ENCODE assay signal across 15 cellular contexts in genomic region chr17:82659886-82660285, GRCh38. TPM values are rescaled to one million over a fixed set of nuclear protein-coding genes. Genes with fewer than 3 reads are reported as not detected.
DNase-seq lines count a peak whose midpoint lies in the region; ATAC-seq, FAIRE-seq and TF ChIP-seq lines count a peak whose summit lies in the region.
"Had no signal": no experiment of that assay in that cellular context is flagged by ENCODE, and none has a peak within 500 bp of the region (broad histone marks: within the 10 kb centered on the region; RNA-seq: fewer than 3 reads in every experiment).

No MANE protein-coding gene starts in this region.

- H3K27ac ChIP-seq in K562 (ENCODE audit: extremely low read depth, low read depth, low read length) = no peak overlapping the region
- H3K27ac ChIP-seq in HepG2 (ENCODE audit: extremely low read length, insufficient read depth, low read length) = no peak overlapping the region
- no peak overlapping the region for H3K27ac ChIP-seq in tibial nerve
- H3K27ac ChIP-seq: BLaER1, HL-60 had no signal

- H3K79me2 ChIP-seq in K562 (ENCODE audit: control insufficient read depth, insufficient read depth, low read length) (no peaks in the 10 kb centered on the region), HepG2 (ENCODE audit: insufficient read depth, low read length) (no peaks in the 10 kb centered on the region)

- no peaks in the 10 kb centered on the region for H3K4me1 Mint-ChIP-seq in activated T-cell treated with anti-CD3 and anti-CD28 coated beads, Interleukin-2, amount 50 U/mL, for 4 hours (ENCODE audit: low read depth)

- TF ChIP-seq RAD21 in K562 (CRISPR knock-in tag; conservative IDR thresholded peaks at IDR 0.05 in 1 of 2, IDR thresholded peaks at IDR 0.05 in 1 of 2) (no peak), HepG2 (CRISPR knock-in tag; IDR thresholded peaks at IDR 0.05) (no peak)

- no peaks in the 10 kb centered on the region for H3K9me1 ChIP-seq in K562 (ENCODE audit: control insufficient read depth, insufficient read depth, low read length)

- H3K9me3 ChIP-seq in K562 (replicated peaks; ENCODE audit: control insufficient read depth, insufficient read depth, low read depth, low read length) (peaks cover 10% of the 10 kb centered on the region), HepG2 (ENCODE audit: low read length) (no peaks in the 10 kb centered on the region), tibial nerve (no peaks in the 10 kb centered on the region)
- H3K9me3 ChIP-seq: BLaER1 had no signal

- H2AFZ ChIP-seq in K562 (ENCODE audit: low read depth, low read length) (no peak overlapping the region), HepG2 (ENCODE audit: low read length) (no peak overlapping the region)

- no peak overlapping the region for H3K4me3 Mint-ChIP-seq in activated T-cell treated with anti-CD3 and anti-CD28 coated beads, Interleukin-2, amount 50 U/mL, for 4 hours

- intact Hi-C loops in K562 (cut with micrococcal nuclease) = no loop called here
- intact Hi-C loops in HepG2 (cut with micrococcal nuclease; ENCODE audit: unreplicated experiment) = no loop called here
- intact Hi-C loops in posterior vena cava (cut with DNase I) = loop anchor here in 1 of 2 donors (10.0 kb wide), 1 partner anchor 305 kb away; the partner anchor contains the start of gene TEX19

- no peak for TF ChIP-seq EP300 in K562 (IDR thresholded peaks at IDR 0.05; ENCODE audit: low read length)
- TF ChIP-seq EP300 in HepG2 (IDR thresholded peaks at IDR 0.05; ENCODE audit: low read depth in 2 of 2, low read length in 2 of 2) = no peak
- no peak for TF ChIP-seq EP300 in HepG2 (CRISPR knock-in tag; IDR thresholded peaks at IDR 0.05; ENCODE audit: borderline replicate concordance)
- no peak for TF ChIP-seq EP300 in tibial nerve (IDR thresholded peaks at IDR 0.05)

- in situ Hi-C loops in K562 (cut with MboI) = no loop called here
- in situ Hi-C loops in HepG2 (cut with HindIII; ENCODE audit: extremely low pct_ligation_motif_present, low pct_unique_long_range_greater_than_20kb) = no loop called here

- no peaks in the 10 kb centered on the region for H3K9me3 Mint-ChIP-seq in activated T-cell treated with anti-CD3 and anti-CD28 coated beads, Interleukin-2, amount 50 U/mL, for 4 hours

- BruUV-seq in K562 (replicated peaks; lab: Mats Ljungman, UMichigan) (no TSS peak), HepG2 (replicated peaks; lab: Mats Ljungman, UMichigan) (no TSS peak)

- H3K36me3 Mint-ChIP-seq in activated T-cell treated with anti-CD3 and anti-CD28 coated beads, Interleukin-2, amount 50 U/mL, for 4 hours (ENCODE audit: insufficient read depth) = peaks cover 7% of the 10 kb centered on the region

- TF ChIP-seq CTCF in K562 (IDR thresholded peaks at IDR 0.05 in 2 of 3, conservative IDR thresholded peaks at IDR 0.05 in 1 of 3; ENCODE audit: insufficient read depth in 2 of 3, low read depth in 1 of 3, low read length in 3 of 3) = no peak
- TF ChIP-seq CTCF in HepG2 (CRISPR knock-in tag; IDR thresholded peaks at IDR 0.05) = no peak
- TF ChIP-seq CTCF in tibial nerve (IDR thresholded peaks at IDR 0.05) = no peak

- no peak overlapping the region for H3K9ac ChIP-seq in K562 (ENCODE audit: insufficient read depth in 1 of 2, low read depth in 2 of 2, low read length in 2 of 2)
- H3K9ac ChIP-seq in HepG2 (ENCODE audit: insufficient read depth, low read depth, low read length) = no peak overlapping the region
- H3K9ac ChIP-seq: BLaER1 had no signal

- H3K4me1 ChIP-seq in K562 (replicated peaks in 1 of 2; ENCODE audit: control insufficient read depth in 2 of 2, insufficient read depth in 2 of 2, low read length in 2 of 2) (peaks cover 0 to 41% of the 10 kb centered on the region in 2 experiments; a peak in 2 of 5 replicates), HepG2 (ENCODE audit: insufficient read depth, low read length) (peaks cover 12% of the 10 kb centered on the region), tibial nerve (peaks cover 0 to 2% (median 0%) of the 10 kb centered on the region in 4 donors)

- no peaks in the 10 kb centered on the region for H3K36me3 ChIP-seq in K562 (ENCODE audit: control insufficient read depth, insufficient read depth, low read length)
- H3K36me3 ChIP-seq in HepG2 (replicated peaks in 1 of 2; ENCODE audit: control insufficient read depth in 1 of 2, insufficient read depth in 2 of 2, low read length in 2 of 2) = no peaks in the 10 kb centered on the region
- H3K36me3 ChIP-seq in tibial nerve = peaks cover 0 to 93% (median 0%) of the 10 kb centered on the region in 3 donors

- H3K4me3 ChIP-seq in K562 (no peak overlapping the region), HepG2 (replicated peaks in 1 of 3; ENCODE audit: insufficient read depth in 1 of 3, low read depth in 2 of 3, low read length in 3 of 3) (no peak overlapping the region), tibial nerve (no peak overlapping the region)
- H3K4me3 ChIP-seq: BLaER1 had no signal

- DNase-seq in HEK293T (ENCODE audit: extremely low spot score) = no peak
- DNase-seq in K562 (ENCODE audit: extremely low read depth in 1 of 4, low spot score in 3 of 4) = no peak
- DNase-seq in HepG2 (ENCODE audit: low spot score) = no peak
- peak; percentile 30 for DNase-seq in posterior vena cava (ENCODE audit: low spot score)
- DNase-seq in activated T-cell treated with anti-CD3 and anti-CD28 coated beads, Interleukin-2, amount 50 U/mL, for 4 hours = no peak
- DNase-seq in tibial nerve (ENCODE audit: low spot score in 2 of 2) = no peak
- DNase-seq: AML-193, KG1 had no signal

- CTCF ChIA-PET in HEK293T (lab: Yijun Ruan, JAX) = no interaction called here
- CTCF ChIA-PET in K562 (lab: Yijun Ruan, JAX; ENCODE audit: low intra/inter-chr PET ratio) = no interaction called here
- CTCF ChIA-PET in HepG2 (lab: Yijun Ruan, JAX; ENCODE audit: low intra/inter-chr PET ratio, low total read pairs) = no interaction called here

- H3K27me3 ChIP-seq in K562 (ENCODE audit: control insufficient read depth in 2 of 2, insufficient read depth in 2 of 2, low read length in 2 of 2) = peaks cover 5 to 32% of the 10 kb centered on the region in 2 experiments; a peak in 3 of 5 replicates
- H3K27me3 ChIP-seq in HepG2 (ENCODE audit: control insufficient read depth in 1 of 2, insufficient read depth in 2 of 2, low read length in 2 of 2) = no peaks in the 10 kb centered on the region
- no peaks in the 10 kb centered on the region for H3K27me3 ChIP-seq in tibial nerve

- 35% methylated on average over 15 of the region's 15 CpGs for WGBS in K562 (ENCODE audit: insufficient coverage, low coverage, missing lambda C conversion rate)
- 97% methylated on average over 15 of the region's 15 CpGs for WGBS in HepG2 (ENCODE audit: low lambda C conversion rate)
- 90 to 91% methylated on average over 15 of the region's 15 CpGs for WGBS in tibial nerve, 2 donors

- no peaks in the 10 kb centered on the region for H4K20me1 ChIP-seq in K562 (replicated peaks; ENCODE audit: control insufficient read depth, insufficient read depth, low read length)
- no peaks in the 10 kb centered on the region for H4K20me1 ChIP-seq in HepG2 (ENCODE audit: insufficient read depth, low read length)
- H4K20me1 ChIP-seq: BLaER1 had no signal

- no peak for FAIRE-seq in K562 (lab: Jason Lieb, UNC)
- no peak for FAIRE-seq in HepG2 (lab: Jason Lieb, UNC)
- FAIRE-seq: GM18507, GM19239, H54 had no signal

- TF ChIP-seq POLR2A in K562 (conservative IDR thresholded peaks at IDR 0.05) (no peak), HepG2 (IDR thresholded peaks at IDR 0.05; ENCODE audit: insufficient read depth in 1 of 2, low read depth in 2 of 2, low read length in 2 of 2) (no peak), tibial nerve (IDR thresholded peaks at IDR 0.05) (no peak)

- H3K4me2 ChIP-seq in K562 (ENCODE audit: insufficient read depth, low read length) (no peak overlapping the region), HepG2 (ENCODE audit: low read depth, low read length) (no peak overlapping the region)
- H3K4me2 ChIP-seq: BLaER1 had no signal

- ATAC-seq in K562 (no peak), HepG2 (no peak), GM18519 (IDR thresholded peaks at IDR 0.05; ENCODE audit: low FRiP score, unreplicated experiment) (no peak), GM21619 (IDR thresholded peaks at IDR 0.05; ENCODE audit: unreplicated experiment) (no peak)
- ATAC-seq in activated T-cell treated with anti-CD3 and anti-CD28 coated beads, Interleukin-2, amount 50 U/mL, for 4 hours = no peak

- H3K27me3 Mint-ChIP-seq in activated T-cell treated with anti-CD3 and anti-CD28 coated beads, Interleukin-2, amount 50 U/mL, for 4 hours (ENCODE audit: low read depth) = no peaks in the 10 kb centered on the region

- POLR2A ChIA-PET in HEK293T (lab: Yijun Ruan, JAX) (no interaction called here), K562 (lab: Yijun Ruan, JAX) (no interaction called here), HepG2 (lab: Yijun Ruan, JAX) (no interaction called here)

RNA-seq across cellular contexts. Expression of gene WDR45B, which starts 11.6 kb away (rescaled TPM):
- 83.1 and 109 TPM in 2 replicates for total RNA-seq in K562 (2011; cell fraction: chromatin; rRNA removed; ENCODE audit: low replicate concordance)
- 50.1 and 60.7 TPM in 2 replicates for total RNA-seq in K562 (2011; cell fraction: nucleolus; rRNA removed)
- 83.7 and 86.3 TPM in 2 replicates for total RNA-seq in K562 (2011; cell fraction: nucleoplasm; rRNA removed)
- total RNA-seq in K562 (2014; rRNA removed) = 30.6 and 36.8 TPM in 2 replicates
- 27.9 and 30.0 TPM in 2 replicates for total RNA-seq in K562 (2014; rRNA removed; fragmentation: Illumina TruSeq; extraction: Trizol)
- total RNA-seq in K562 (2015; rRNA removed; fragmentation: Illumina TruSeq; extraction: Trizol) = 35.2 and 35.9 TPM in 2 replicates
- 35.8 and 38.3 TPM in 2 replicates for total RNA-seq in K562 (2021)
- 74.4 and 75.8 TPM in 2 replicates for polyA plus RNA-seq in K562 (2011; rRNA removed)
- 58.3 and 60.5 TPM in 2 replicates for polyA plus RNA-seq in K562 (2011; cell fraction: cytosol; rRNA removed)
- polyA plus RNA-seq in K562 (2011; cell fraction: nucleus; rRNA removed) = 106 and 133 TPM in 2 replicates
- polyA plus RNA-seq in K562 (2012) = 38.1 and 40.3 TPM in 2 replicates
- polyA plus RNA-seq in K562 (2014; fragmentation: Illumina TruSeq; extraction: Trizol) = 39.2 and 40.0 TPM in 2 replicates
- polyA plus RNA-seq in K562 (2014; fragmentation: Nextera tagmentation; extraction: Ambion mirVana) = 1 to 10 TPM in 1 of 2 experiments, under 1 TPM in 1; 0.72 to 1.9 TPM
- polyA plus RNA-seq in K562 (2014; rRNA removed) = 43.1 and 46.1 TPM in 2 replicates
- 37.0 and 42.6 TPM in 2 replicates for polyA minus RNA-seq in K562 (2011; rRNA and poly(A)+ RNA removed)
- polyA minus RNA-seq in K562 (2011; cell fraction: cytosol; rRNA and poly(A)+ RNA removed) = 28.9 and 36.0 TPM in 2 replicates
- polyA minus RNA-seq in K562 (2011; cell fraction: nucleus; rRNA and poly(A)+ RNA removed) = 29.6 and 30.9 TPM in 2 replicates
- total RNA-seq in HepG2 (2016; rRNA removed; fragmentation: Illumina TruSeq; extraction: Trizol) = 86.2 and 88.8 TPM in 2 replicates
- total RNA-seq in HepG2 (2016; cell fraction: cytosol; rRNA removed; fragmentation: Illumina TruSeq; extraction: Trizol; ENCODE audit: low read depth) = 59.9 and 62.3 TPM in 2 replicates
- total RNA-seq in HepG2 (2016; cell fraction: insoluble cytoplasmic fraction; rRNA removed; fragmentation: Illumina TruSeq; extraction: Trizol) = 80.2 and 87.6 TPM in 2 replicates
- 148 and 149 TPM in 2 replicates for total RNA-seq in HepG2 (2016; cell fraction: membrane; rRNA removed; fragmentation: Illumina TruSeq; extraction: Trizol)
- 45.2 and 55.4 TPM in 2 replicates for total RNA-seq in HepG2 (2016; cell fraction: nucleus; rRNA removed; fragmentation: Illumina TruSeq; extraction: Trizol)
- 153 and 155 TPM in 2 replicates for polyA plus RNA-seq in HepG2 (2011; rRNA removed)
- 121 and 131 TPM in 2 replicates for polyA plus RNA-seq in HepG2 (2011; cell fraction: cytosol; rRNA removed)
- polyA plus RNA-seq in HepG2 (2011; cell fraction: nucleus; rRNA removed) = 186 and 214 TPM in 2 replicates
- polyA plus RNA-seq in HepG2 (2012) = 124 and 164 TPM in 2 replicates
- 65.9 and 70.7 TPM in 2 replicates for polyA plus RNA-seq in HepG2 (2016; cell fraction: cytosol; fragmentation: Illumina TruSeq; extraction: Trizol; ENCODE audit: low read depth)
- polyA plus RNA-seq in HepG2 (2016; cell fraction: insoluble cytoplasmic fraction; fragmentation: Illumina TruSeq; extraction: Trizol; ENCODE audit: low read depth) = 89.4 and 101 TPM in 2 replicates
- polyA plus RNA-seq in HepG2 (2016; cell fraction: membrane; fragmentation: Illumina TruSeq; extraction: Trizol; ENCODE audit: low read depth) = 129 and 138 TPM in 2 replicates
- polyA plus RNA-seq in HepG2 (2016; cell fraction: nucleus; fragmentation: Illumina TruSeq; extraction: Trizol; ENCODE audit: insufficient read depth, low read depth) = 81.4 and 81.5 TPM in 2 replicates
- 68.7 and 113 TPM in 2 replicates for polyA minus RNA-seq in HepG2 (2011; rRNA and poly(A)+ RNA removed; ENCODE audit: low replicate concordance)
- 60.7 and 64.4 TPM in 2 replicates for polyA minus RNA-seq in HepG2 (2011; cell fraction: cytosol; rRNA and poly(A)+ RNA removed)
- 61.5 and 68.1 TPM in 2 replicates for polyA minus RNA-seq in HepG2 (2011; cell fraction: nucleus; rRNA and poly(A)+ RNA removed)
- total RNA-seq in posterior vena cava = 10 to 100 TPM; 49.7 to 56.5 TPM
- 10 to 100 TPM; 47.1 to 52.5 (median 47.4) TPM for total RNA-seq in activated T-cell treated with anti-CD3 and anti-CD28 coated beads, Interleukin-2, amount 50 U/mL, for 4 hours
- total RNA-seq in tibial nerve = 100 to 1,000 TPM in 1 of 4 donors, 10 to 100 TPM in 3; 64.9 to 114 (median 88.5) TPM

RNA-seq across cellular contexts. Expression of gene RAB40B, which starts 38.6 kb away (rescaled TPM):
- 4.8 and 7.6 TPM in 2 replicates for total RNA-seq in K562 (2011; cell fraction: chromatin; rRNA removed; ENCODE audit: low replicate concordance)
- 3.3 and 3.8 TPM in 2 replicates for total RNA-seq in K562 (2011; cell fraction: nucleolus; rRNA removed)
- total RNA-seq in K562 (2011; cell fraction: nucleoplasm; rRNA removed) = 1.7 and 5.0 TPM in 2 replicates
- total RNA-seq in K562 (2014; rRNA removed) (2.0 and 6.2 TPM in 2 replicates), K562 (2014; rRNA removed; fragmentation: Illumina TruSeq; extraction: Trizol) (0.99 and 1.1 TPM in 2 replicates), K562 (2015; rRNA removed; fragmentation: Illumina TruSeq; extraction: Trizol) (0.64 and 1.2 TPM in 2 replicates), K562 (2021) (3.6 and 3.8 TPM in 2 replicates), HepG2 (2016; rRNA removed; fragmentation: Illumina TruSeq; extraction: Trizol) (4.4 and 6.2 TPM in 2 replicates), posterior vena cava (1 to 10 TPM; 4.2 to 6.3 TPM), tibial nerve (10 to 100 TPM; 27.3 to 39.0 (median 36.7) TPM)
- polyA plus RNA-seq in K562 (2011; rRNA removed) (2.5 and 2.7 TPM in 2 replicates), K562 (2014; fragmentation: Illumina TruSeq; extraction: Trizol) (1.4 and 3.2 TPM in 2 replicates), K562 (2014; fragmentation: Nextera tagmentation; extraction: Ambion mirVana) (under 1 TPM; 0.13 to 0.38 TPM), K562 (2014; rRNA removed) (3.2 and 4.6 TPM in 2 replicates), HepG2 (2011; rRNA removed) (6.5 and 7.2 TPM in 2 replicates)
- 4.3 and 9.2 TPM in 2 replicates for polyA plus RNA-seq in K562 (2011; cell fraction: cytosol; rRNA removed)
- 3.6 and 6.3 TPM in 2 replicates for polyA plus RNA-seq in K562 (2011; cell fraction: nucleus; rRNA removed)
- 3.7 and 4.9 TPM in 2 replicates for polyA plus RNA-seq in K562 (2012)
- polyA minus RNA-seq in K562 (2011; rRNA and poly(A)+ RNA removed) = 0.56 and 0.60 TPM in 2 replicates
- polyA minus RNA-seq in K562 (2011; cell fraction: cytosol; rRNA and poly(A)+ RNA removed) = 1.2 and 3.5 TPM in 2 replicates
- 1.9 and 2.1 TPM in 2 replicates for polyA minus RNA-seq in K562 (2011; cell fraction: nucleus; rRNA and poly(A)+ RNA removed)
- 8.6 and 11.9 TPM in 2 replicates for total RNA-seq in HepG2 (2016; cell fraction: cytosol; rRNA removed; fragmentation: Illumina TruSeq; extraction: Trizol; ENCODE audit: low read depth)
- 6.2 and 7.4 TPM in 2 replicates for total RNA-seq in HepG2 (2016; cell fraction: insoluble cytoplasmic fraction; rRNA removed; fragmentation: Illumina TruSeq; extraction: Trizol)
- 18.5 and 22.6 TPM in 2 replicates for total RNA-seq in HepG2 (2016; cell fraction: membrane; rRNA removed; fragmentation: Illumina TruSeq; extraction: Trizol)
- 3.7 TPM in 2 replicates for total RNA-seq in HepG2 (2016; cell fraction: nucleus; rRNA removed; fragmentation: Illumina TruSeq; extraction: Trizol)
- 5.7 and 9.9 TPM in 2 replicates for polyA plus RNA-seq in HepG2 (2011; cell fraction: cytosol; rRNA removed)
- polyA plus RNA-seq in HepG2 (2011; cell fraction: nucleus; rRNA removed) = 10.8 and 12.6 TPM in 2 replicates
- 6.2 and 7.3 TPM in 2 replicates for polyA plus RNA-seq in HepG2 (2012)
- 25.0 and 26.7 TPM in 2 replicates for polyA plus RNA-seq in HepG2 (2016; cell fraction: cytosol; fragmentation: Illumina TruSeq; extraction: Trizol; ENCODE audit: low read depth)
- 7.0 and 7.6 TPM in 2 replicates for polyA plus RNA-seq in HepG2 (2016; cell fraction: insoluble cytoplasmic fraction; fragmentation: Illumina TruSeq; extraction: Trizol; ENCODE audit: low read depth)
- polyA plus RNA-seq in HepG2 (2016; cell fraction: membrane; fragmentation: Illumina TruSeq; extraction: Trizol; ENCODE audit: low read depth) = 27.5 and 28.9 TPM in 2 replicates
- 8.7 and 12.0 TPM in 2 replicates for polyA plus RNA-seq in HepG2 (2016; cell fraction: nucleus; fragmentation: Illumina TruSeq; extraction: Trizol; ENCODE audit: insufficient read depth, low read depth)
- polyA minus RNA-seq in HepG2 (2011; rRNA and poly(A)+ RNA removed; ENCODE audit: low replicate concordance) = 3.1 and 8.9 TPM in 2 replicates
- 1.4 and 3.2 TPM in 2 replicates for polyA minus RNA-seq in HepG2 (2011; cell fraction: cytosol; rRNA and poly(A)+ RNA removed)
- polyA minus RNA-seq in HepG2 (2011; cell fraction: nucleus; rRNA and poly(A)+ RNA removed) = 2.7 TPM in 2 replicates
- total RNA-seq in activated T-cell treated with anti-CD3 and anti-CD28 coated beads, Interleukin-2, amount 50 U/mL, for 4 hours = 1 to 10 TPM; 3.8 to 4.8 (median 4.1) TPM

RNA-seq across cellular contexts. Expression of gene FN3KRP, which starts 56.6 kb away (rescaled TPM):
- 33.2 and 69.9 TPM in 2 replicates for total RNA-seq in K562 (2011; cell fraction: chromatin; rRNA removed; ENCODE audit: low replicate concordance)
- total RNA-seq in K562 (2011; cell fraction: nucleolus; rRNA removed) = 27.5 and 33.9 TPM in 2 replicates
- total RNA-seq in K562 (2011; cell fraction: nucleoplasm; rRNA removed) = 30.4 and 32.0 TPM in 2 replicates
- 26.2 and 29.8 TPM in 2 replicates for total RNA-seq in K562 (2014; rRNA removed)
- total RNA-seq in K562 (2014; rRNA removed; fragmentation: Illumina TruSeq; extraction: Trizol) = 18.0 and 21.1 TPM in 2 replicates
- 23.5 and 24.9 TPM in 2 replicates for total RNA-seq in K562 (2015; rRNA removed; fragmentation: Illumina TruSeq; extraction: Trizol)
- 28.1 and 32.1 TPM in 2 replicates for total RNA-seq in K562 (2021)
- 21.7 and 25.8 TPM in 2 replicates for polyA plus RNA-seq in K562 (2011; rRNA removed)
- polyA plus RNA-seq in K562 (2011; cell fraction: cytosol; rRNA removed) = 19.4 and 22.5 TPM in 2 replicates
- 25.5 and 28.4 TPM in 2 replicates for polyA plus RNA-seq in K562 (2011; cell fraction: nucleus; rRNA removed)
- 44.5 and 51.0 TPM in 2 replicates for polyA plus RNA-seq in K562 (2012)
- polyA plus RNA-seq in K562 (2014; fragmentation: Illumina TruSeq; extraction: Trizol) = 31.0 and 34.7 TPM in 2 replicates
- polyA plus RNA-seq in K562 (2014; fragmentation: Nextera tagmentation; extraction: Ambion mirVana) = 1 to 10 TPM; 2.0 to 4.4 TPM
- polyA plus RNA-seq in K562 (2014; rRNA removed) = 26.1 and 29.1 TPM in 2 replicates
- polyA minus RNA-seq in K562 (2011; rRNA and poly(A)+ RNA removed) = 10.9 and 11.3 TPM in 2 replicates
- 10.4 and 15.7 TPM in 2 replicates for polyA minus RNA-seq in K562 (2011; cell fraction: cytosol; rRNA and poly(A)+ RNA removed)
- 4.4 and 7.1 TPM in 2 replicates for polyA minus RNA-seq in K562 (2011; cell fraction: nucleus; rRNA and poly(A)+ RNA removed)
- total RNA-seq in HepG2 (2016; rRNA removed; fragmentation: Illumina TruSeq; extraction: Trizol) = 28.2 and 36.1 TPM in 2 replicates
- total RNA-seq in HepG2 (2016; cell fraction: cytosol; rRNA removed; fragmentation: Illumina TruSeq; extraction: Trizol; ENCODE audit: low read depth) = 5.3 and 7.1 TPM in 2 replicates
- total RNA-seq in HepG2 (2016; cell fraction: insoluble cytoplasmic fraction; rRNA removed; fragmentation: Illumina TruSeq; extraction: Trizol) = 27.6 and 34.8 TPM in 2 replicates
- total RNA-seq in HepG2 (2016; cell fraction: membrane; rRNA removed; fragmentation: Illumina TruSeq; extraction: Trizol) = 17.5 and 18.4 TPM in 2 replicates
- total RNA-seq in HepG2 (2016; cell fraction: nucleus; rRNA removed; fragmentation: Illumina TruSeq; extraction: Trizol) = 16.5 and 21.0 TPM in 2 replicates
- 22.1 and 22.4 TPM in 2 replicates for polyA plus RNA-seq in HepG2 (2011; rRNA removed)
- 17.7 and 18.3 TPM in 2 replicates for polyA plus RNA-seq in HepG2 (2011; cell fraction: cytosol; rRNA removed)
- 34.0 and 36.3 TPM in 2 replicates for polyA plus RNA-seq in HepG2 (2011; cell fraction: nucleus; rRNA removed)
- 27.4 and 37.9 TPM in 2 replicates for polyA plus RNA-seq in HepG2 (2012)
- polyA plus RNA-seq in HepG2 (2016; cell fraction: cytosol; fragmentation: Illumina TruSeq; extraction: Trizol; ENCODE audit: low read depth) = 6.9 and 7.2 TPM in 2 replicates
- polyA plus RNA-seq in HepG2 (2016; cell fraction: insoluble cytoplasmic fraction; fragmentation: Illumina TruSeq; extraction: Trizol; ENCODE audit: low read depth) = 54.4 and 62.2 TPM in 2 replicates
- polyA plus RNA-seq in HepG2 (2016; cell fraction: membrane; fragmentation: Illumina TruSeq; extraction: Trizol; ENCODE audit: low read depth) = 14.4 and 14.9 TPM in 2 replicates
- 57.5 and 59.5 TPM in 2 replicates for polyA plus RNA-seq in HepG2 (2016; cell fraction: nucleus; fragmentation: Illumina TruSeq; extraction: Trizol; ENCODE audit: insufficient read depth, low read depth)
- 13.3 and 23.3 TPM in 2 replicates for polyA minus RNA-seq in HepG2 (2011; rRNA and poly(A)+ RNA removed; ENCODE audit: low replicate concordance)
- 11.0 and 11.2 TPM in 2 replicates for polyA minus RNA-seq in HepG2 (2011; cell fraction: cytosol; rRNA and poly(A)+ RNA removed)
- 9.8 and 12.2 TPM in 2 replicates for polyA minus RNA-seq in HepG2 (2011; cell fraction: nucleus; rRNA and poly(A)+ RNA removed)
- total RNA-seq in posterior vena cava = 10 to 100 TPM; 18.5 to 19.5 TPM
- total RNA-seq in activated T-cell treated with anti-CD3 and anti-CD28 coated beads, Interleukin-2, amount 50 U/mL, for 4 hours = 10 to 100 TPM; 34.9 to 43.8 (median 36.0) TPM
- total RNA-seq in tibial nerve = 10 to 100 TPM; 17.4 to 22.5 (median 21.0) TPM
